ENCODE assay signal across 1 cellular context in the genomic region with DNA sequence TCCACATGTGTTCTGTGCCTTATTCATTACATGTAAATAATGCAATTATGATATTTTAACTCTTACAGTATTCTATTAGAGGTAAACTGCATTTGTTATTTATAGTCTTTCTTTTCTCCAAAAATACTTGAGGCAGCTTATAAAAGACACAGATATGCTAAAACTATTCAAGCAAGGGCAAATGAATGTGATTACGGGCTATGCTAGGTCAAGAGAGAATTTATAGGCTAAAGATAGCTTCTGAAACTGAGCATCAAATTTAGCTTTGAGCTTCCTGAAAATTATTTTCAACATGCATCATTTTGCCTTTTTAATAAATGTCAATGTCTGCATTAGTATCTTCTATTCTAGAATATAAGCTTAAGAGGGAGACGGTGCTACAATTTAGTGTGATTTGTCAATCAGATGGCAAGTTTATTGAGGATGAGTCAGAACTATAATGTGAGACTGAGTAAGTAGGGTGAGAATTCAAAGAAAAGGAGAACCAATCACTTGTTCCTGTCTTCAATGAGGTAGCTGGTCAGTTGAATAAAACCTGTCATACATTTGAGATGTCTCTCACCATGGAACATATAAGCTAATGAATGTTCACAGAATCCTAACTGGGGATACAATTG.
TF ChIP-seq lines count a peak whose summit lies in the region.

No MANE protein-coding gene starts in this region.

TF ChIP-seq in HCT116, 20 proteins besides CTCF, POLR2A, EP300 and RAD21 (continued from another document):
- TF ChIP-seq, protein P1, sequence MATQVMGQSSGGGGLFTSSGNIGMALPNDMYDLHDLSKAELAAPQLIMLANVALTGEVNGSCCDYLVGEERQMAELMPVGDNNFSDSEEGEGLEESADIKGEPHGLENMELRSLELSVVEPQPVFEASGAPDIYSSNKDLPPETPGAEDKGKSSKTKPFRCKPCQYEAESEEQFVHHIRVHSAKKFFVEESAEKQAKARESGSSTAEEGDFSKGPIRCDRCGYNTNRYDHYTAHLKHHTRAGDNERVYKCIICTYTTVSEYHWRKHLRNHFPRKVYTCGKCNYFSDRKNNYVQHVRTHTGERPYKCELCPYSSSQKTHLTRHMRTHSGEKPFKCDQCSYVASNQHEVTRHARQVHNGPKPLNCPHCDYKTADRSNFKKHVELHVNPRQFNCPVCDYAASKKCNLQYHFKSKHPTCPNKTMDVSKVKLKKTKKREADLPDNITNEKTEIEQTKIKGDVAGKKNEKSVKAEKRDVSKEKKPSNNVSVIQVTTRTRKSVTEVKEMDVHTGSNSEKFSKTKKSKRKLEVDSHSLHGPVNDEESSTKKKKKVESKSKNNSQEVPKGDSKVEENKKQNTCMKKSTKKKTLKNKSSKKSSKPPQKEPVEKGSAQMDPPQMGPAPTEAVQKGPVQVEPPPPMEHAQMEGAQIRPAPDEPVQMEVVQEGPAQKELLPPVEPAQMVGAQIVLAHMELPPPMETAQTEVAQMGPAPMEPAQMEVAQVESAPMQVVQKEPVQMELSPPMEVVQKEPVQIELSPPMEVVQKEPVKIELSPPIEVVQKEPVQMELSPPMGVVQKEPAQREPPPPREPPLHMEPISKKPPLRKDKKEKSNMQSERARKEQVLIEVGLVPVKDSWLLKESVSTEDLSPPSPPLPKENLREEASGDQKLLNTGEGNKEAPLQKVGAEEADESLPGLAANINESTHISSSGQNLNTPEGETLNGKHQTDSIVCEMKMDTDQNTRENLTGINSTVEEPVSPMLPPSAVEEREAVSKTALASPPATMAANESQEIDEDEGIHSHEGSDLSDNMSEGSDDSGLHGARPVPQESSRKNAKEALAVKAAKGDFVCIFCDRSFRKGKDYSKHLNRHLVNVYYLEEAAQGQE (IDR thresholded peaks at IDR 0.05; ENCODE audit: low read depth): no peak
- TF ChIP-seq ATF3 (IDR thresholded peaks at IDR 0.05) (no peak), EZH2phosphoT487 (IDR thresholded peaks at IDR 0.05; ENCODE audit: borderline replicate concordance) (no peak), ZBTB33 (IDR thresholded peaks at IDR 0.05; ENCODE audit: extremely low read depth, insufficient replicate concordance, low read length) (no peak), SIN3A (IDR thresholded peaks at IDR 0.05; ENCODE audit: low read depth) (no peak; the same call in 1 of the 2 replicates), SRF (IDR thresholded peaks at IDR 0.05; ENCODE audit: low read depth) (peak; percentile 39), SP1 (IDR thresholded peaks at IDR 0.05; ENCODE audit: low read depth) (0 out of 2 replicates have a peak, but pooled peaks have one; percentile 11), JUND (IDR thresholded peaks at IDR 0.05) (peak; percentile 61)
